In genomic region chrX:63128509-63128908, GRCh38 we compare ENCODE assay signal across 9 cellular contexts.
DNase-seq lines count a peak whose midpoint lies in the region; ATAC-seq and TF ChIP-seq lines count a peak whose summit lies in the region.
"Had no signal": no experiment of that assay in that cellular context is flagged by ENCODE, and none has a peak within 500 bp of the region (broad histone marks: within the 10 kb centered on the region; RNA-seq: fewer than 3 reads in every experiment).

No MANE protein-coding gene starts in this region.

- TF ChIP-seq CTCF in C4-2B (conservative IDR thresholded peaks at IDR 0.05), result peak; percentile 56
- TF ChIP-seq CTCF in GM12874 (IDR thresholded peaks at IDR 0.05; ENCODE audit: insufficient read depth, low read depth, low read length), result peak; percentile 23; the same call in 1 of the 2 replicates

- DNase-seq in iris pigment epithelial cell (ENCODE audit: low read depth) (peak; percentile 52), HuH-7.5 (ENCODE audit: low spot score) (no peak), AG08396 (ENCODE audit: low spot score) (no peak), cortex of kidney (lab: John Stamatoyannopoulos, UW) (no peak)

- no peak overlapping the region for H3K27ac ChIP-seq in C4-2B
- H3K27ac ChIP-seq: SJSA1 had no signal

- ATAC-seq in HG03103 (IDR thresholded peaks at IDR 0.05; ENCODE audit: low read depth, unreplicated experiment) (peak; percentile 78), SK-N-SH treated with all-trans-retinoic acid at 6 μM for 48 hours (0 out of 3 replicates have a peak, but pooled peaks have one; percentile 40)

TF ChIP-seq in SK-N-SH treated with all-trans-retinoic acid at 6 μM for 48 hours, 23 proteins besides CTCF, POLR2A, EP300 and RAD21:
- no peak for TF ChIP-seq ZNF70 (CRISPR knock-in tag; IDR thresholded peaks at IDR 0.05)
- no peak for TF ChIP-seq ZFP30 (CRISPR knock-in tag; IDR thresholded peaks at IDR 0.05)
- TF ChIP-seq TCF4 (CRISPR knock-in tag; IDR thresholded peaks at IDR 0.05; ENCODE audit: borderline replicate concordance), result no peak
- no peak for TF ChIP-seq BACH2 (CRISPR knock-in tag; IDR thresholded peaks at IDR 0.05; ENCODE audit: borderline replicate concordance)
- no peak for TF ChIP-seq RARB (CRISPR knock-in tag; IDR thresholded peaks at IDR 0.05)
- TF ChIP-seq ZNF8 (CRISPR knock-in tag; IDR thresholded peaks at IDR 0.05), result no peak
- TF ChIP-seq ZC3H10 (CRISPR knock-in tag; IDR thresholded peaks at IDR 0.05), result no peak
- no peak for TF ChIP-seq CREB5 (CRISPR knock-in tag; IDR thresholded peaks at IDR 0.05; ENCODE audit: low read depth)
- TF ChIP-seq ESRRG (CRISPR knock-in tag; IDR thresholded peaks at IDR 0.05), result no peak
- TF ChIP-seq GLIS3 (CRISPR knock-in tag; IDR thresholded peaks at IDR 0.05), result no peak
- no peak for TF ChIP-seq CSDC2 (CRISPR knock-in tag; IDR thresholded peaks at IDR 0.05)
- TF ChIP-seq ZFP3 (CRISPR knock-in tag; IDR thresholded peaks at IDR 0.05), result no peak
- TF ChIP-seq ISL1 (CRISPR knock-in tag; IDR thresholded peaks at IDR 0.05), result no peak
- no peak for TF ChIP-seq OSR1 (CRISPR knock-in tag; IDR thresholded peaks at IDR 0.05)
- no peak for TF ChIP-seq TOX (CRISPR knock-in tag; IDR thresholded peaks at IDR 0.05; ENCODE audit: borderline replicate concordance)
- TF ChIP-seq PPARA (CRISPR knock-in tag; IDR thresholded peaks at IDR 0.05; ENCODE audit: borderline replicate concordance), result no peak
- TF ChIP-seq ARNTL (CRISPR knock-in tag; IDR thresholded peaks at IDR 0.05; ENCODE audit: borderline replicate concordance, low read depth), result no peak
- no peak for TF ChIP-seq POU6F1 (CRISPR knock-in tag; IDR thresholded peaks at IDR 0.05; ENCODE audit: borderline replicate concordance, low read depth)
TF ChIP-seq in SK-N-SH treated with all-trans-retinoic acid at 6 μM for 48 hours: peak in this region for 0.
